In genomic region chr12:58980768-58981167, GRCh38 we compare ENCODE assay signal across 19 cellular contexts.
"Had no signal": no experiment of that assay in that cellular context is flagged by ENCODE, and none has a peak within 500 bp of the region (broad histone marks: within the 10 kb centered on the region; RNA-seq: fewer than 3 reads in every experiment).

No MANE protein-coding gene starts in this region.

- H3K36me3 ChIP-seq: lower lobe of right lung, ovary, right lobe of liver, stomach, thoracic aorta, tibial nerve, upper lobe of left lung had no signal

- DNase-seq: cortex of kidney; effector memory CD8-positive, alpha-beta T cell; left ventricle myocardium superior; lower lobe of right lung; natural killer cell; occipital lobe; ovary; retina; right lobe of liver; stimulated activated CD4-positive, alpha-beta T cell treated with anti-CD3 and anti-CD28 coated beads, Interleukin-12 subunit alpha, Interleukin-12 subunit beta, amount 100 ng/mL, for 4 hours; stimulated activated CD4-positive, alpha-beta T cell treated with anti-CD3 and anti-CD28 coated beads, Interleukin-1b, Interleukin-23, amount 100 ng/mL, for 48 hours; stimulated activated CD4-positive, alpha-beta T cell treated with anti-CD3 and anti-CD28 coated beads, Interleukin-4, amount 100 ng/mL, for 1 hour; stimulated activated CD8-positive, alpha-beta memory T cell treated with anti-CD3 and anti-CD28 coated beads, Interleukin-4, amount 100 ng/mL, for 48 hours; stimulated activated naive CD4-positive, alpha-beta T cell treated with Interleukin-2 at 50 U/mL for 16 hours; stomach; upper lobe of left lung had no signal

- H3K27ac ChIP-seq: lower lobe of right lung, ovary, right lobe of liver, stomach, thoracic aorta, tibial nerve, upper lobe of left lung had no signal

- ATAC-seq: effector memory CD8-positive, alpha-beta T cell; left ventricle myocardium superior; lower lobe of right lung; natural killer cell; right lobe of liver had no signal

- H3K4me3 Mint-ChIP-seq: effector memory CD8-positive, alpha-beta T cell; natural killer cell had no signal

- H3K4me3 ChIP-seq: lower lobe of right lung, ovary, right lobe of liver, smooth muscle cell, stomach, thoracic aorta, tibial nerve, upper lobe of left lung had no signal

- H3K9me3 ChIP-seq: lower lobe of right lung, ovary, right lobe of liver, stomach, thoracic aorta, tibial nerve, upper lobe of left lung had no signal

- H3K27ac Mint-ChIP-seq: effector memory CD8-positive, alpha-beta T cell; natural killer cell had no signal

- H3K27me3 ChIP-seq: ovary, right lobe of liver, stomach, tibial nerve, upper lobe of left lung had no signal

- H3K36me3 Mint-ChIP-seq: natural killer cell had no signal

- H3K4me1 ChIP-seq: lower lobe of right lung, right lobe of liver, stomach, tibial nerve, upper lobe of left lung had no signal

- H3K27me3 Mint-ChIP-seq: effector memory CD8-positive, alpha-beta T cell had no signal

- H3K4me1 Mint-ChIP-seq: natural killer cell had no signal
